In the genomic region with DNA sequence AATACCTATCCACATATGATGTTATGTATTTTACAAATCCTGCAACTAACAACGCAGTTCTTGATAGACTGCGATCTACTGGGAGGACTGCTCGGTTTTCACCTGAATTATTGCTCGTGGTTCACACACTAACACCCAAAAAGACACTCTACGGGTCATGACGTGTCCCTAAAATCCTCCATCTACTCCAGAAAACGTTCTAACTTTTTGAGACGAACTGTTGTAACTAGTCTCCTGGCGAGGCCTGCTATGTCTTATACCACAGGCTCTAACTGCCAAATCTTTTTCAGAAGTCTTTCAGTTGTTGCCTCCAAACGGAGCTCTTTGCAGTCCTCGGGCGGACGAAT, we compare ENCODE assay signal across 8 cellular contexts.
DNase-seq lines count a peak whose midpoint lies in the region; ATAC-seq and TF ChIP-seq lines count a peak whose summit lies in the region.

No MANE protein-coding gene starts in this region.

- peaks cover 10% of the 10 kb centered on the region for H3K27me3 ChIP-seq in AG04450 (ENCODE audit: control insufficient read depth, insufficient read depth, low read length)
- peaks cover 7% of the 10 kb centered on the region for H3K27me3 ChIP-seq in muscle layer of duodenum (ENCODE audit: low read depth, low read length)

- peak overlapping the region; percentile 98 for H3K27ac ChIP-seq in AG04450 (ENCODE audit: low read depth, low read length)
- peak overlapping the region; percentile 99 for H3K27ac ChIP-seq in caudate nucleus (ENCODE audit: low read depth, low read length)
- peak overlapping the region; percentile 95 for H3K27ac ChIP-seq in muscle layer of duodenum (ENCODE audit: low read length)

- CTCF ChIA-PET in AG04450 (lab: Charles Lee) = interaction anchor here (1.2 kb wide), 1 partner anchor 38 kb away, joined by 5 read pairs; no protein-coding TSS in a partner anchor

- H3K4me3 ChIP-seq in AG04450 (ENCODE audit: low read depth, low read length) = peak overlapping the region; percentile 88
- H3K4me3 ChIP-seq in muscle layer of duodenum (ENCODE audit: low read depth in 1 of 2, low read length in 2 of 2) = peak overlapping the region; percentile 65 to 91

- H3K36me3 ChIP-seq in muscle layer of duodenum (ENCODE audit: control insufficient read depth in 1 of 2, insufficient read depth in 2 of 2, low read length in 2 of 2) = peaks cover 0 to 18% of the 10 kb centered on the region in 2 donors

- no peak for TF ChIP-seq CTCF in AG04450 (IDR thresholded peaks at IDR 0.05; ENCODE audit: low read depth, low read length)

- H3K4me1 ChIP-seq in muscle layer of duodenum (ENCODE audit: control insufficient read depth in 1 of 2, insufficient read depth in 2 of 2, low read length in 2 of 2) = peaks cover 3 to 22% of the 10 kb centered on the region in 2 donors

- H3K9me3 ChIP-seq in AG04450 (ENCODE audit: control insufficient read depth, insufficient read depth, low read length) (peaks cover 19% of the 10 kb centered on the region; the same call in 1 of the 2 replicates), muscle layer of duodenum (ENCODE audit: control insufficient read depth in 1 of 2, low read length in 2 of 2) (no peaks in the 10 kb centered on the region)

- POLR2A ChIA-PET in AG04450 (lab: Yijun Ruan, JAX) = interaction anchor here (1.2 to 2.7 kb wide), 3 partner anchors 41 to 126 kb away, joined by 5 to 13 read pairs (median 13); a partner anchor contains a TSS

- no peak for DNase-seq in AG04450 (ENCODE audit: low read depth, low spot score)
- peak in 2 of 61 donors; percentile 45 to 61 for DNase-seq in caudate nucleus (lab: John Stamatoyannopoulos, UW)
- DNase-seq in NCI-H69 (lab: John Stamatoyannopoulos, UW) = no peak

- ATAC-seq in HG02938 (IDR thresholded peaks at IDR 0.05; ENCODE audit: unreplicated experiment) = peak; percentile 6
- ATAC-seq in HG03025 (IDR thresholded peaks at IDR 0.05; ENCODE audit: low FRiP score, unreplicated experiment) = no peak
- ATAC-seq in GM21360 (IDR thresholded peaks at IDR 0.05; ENCODE audit: unreplicated experiment) = no peak
- no peak for ATAC-seq in GM18511 (IDR thresholded peaks at IDR 0.05; ENCODE audit: unreplicated experiment)
